14 cellular contexts compared by ENCODE assay signal in the genomic region with DNA sequence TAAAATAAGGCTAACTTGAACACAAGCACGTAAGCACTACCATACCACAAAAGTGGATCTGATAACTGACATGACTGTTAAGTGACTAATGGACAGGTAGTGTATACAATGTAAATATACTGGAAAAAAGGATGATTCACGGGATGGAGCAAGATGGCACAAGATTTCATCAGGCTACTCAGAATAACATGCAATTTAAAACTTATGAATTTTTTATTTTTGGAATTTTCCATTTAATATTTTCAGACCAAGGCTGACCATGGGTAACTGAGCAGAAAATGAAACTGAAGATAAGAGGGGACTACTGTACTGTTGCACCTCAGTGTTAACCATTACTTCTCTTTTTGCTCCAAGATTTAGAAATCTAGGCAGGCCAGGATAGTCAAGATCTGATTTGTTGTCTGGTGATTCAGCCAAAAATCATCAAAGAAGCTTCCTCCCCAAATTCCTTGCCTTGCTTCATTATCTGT. TPM values are rescaled to one million over a fixed set of nuclear protein-coding genes. Genes with fewer than 3 reads are reported as not detected.
DNase-seq lines count a peak whose midpoint lies in the region; ATAC-seq and TF ChIP-seq lines count a peak whose summit lies in the region.
"Had no signal": no experiment of that assay in that cellular context is flagged by ENCODE, and none has a peak within 500 bp of the region (broad histone marks: within the 10 kb centered on the region; RNA-seq: fewer than 3 reads in every experiment).

No MANE protein-coding gene starts in this region.

- POLR2A ChIA-PET in AG04449 (lab: Yijun Ruan, JAX): interaction anchor here (1.0 to 1.5 kb wide), 2 partner anchors 14 to 46 kb away, joined by 3 to 4 read pairs; no protein-coding TSS in a partner anchor

- peak overlapping the region; percentile 74 for H3K27ac Mint-ChIP-seq in chondrocyte (ENCODE audit: unreplicated experiment)
- H3K27ac Mint-ChIP-seq: activated T-cell treated with anti-CD3 and anti-CD28 coated beads, Interleukin-2, amount 50 U/mL, for 24 hours; T-helper 2 cell treated with Interferon-gamma antibody and Interleukin-4, amounts not matched to agents 5 μg/mL and 100 μg/mL, for 36 hours had no signal

- intact Hi-C loops in left ventricle myocardium inferior (cut with micrococcal nuclease): no loop called here

- no peaks in the 10 kb centered on the region for H3K36me3 ChIP-seq in left ventricle myocardium inferior

- CTCF ChIA-PET in AG04449 (lab: Yijun Ruan, JAX): interaction anchor here (1.0 kb wide), 1 partner anchor 12 kb away, joined by 3 read pairs; no protein-coding TSS in a partner anchor

- DNase-seq in AG04449 (ENCODE audit: low read depth, low spot score) (peak; percentile 42), chondrocyte (ENCODE audit: low spot score) (no peak), left ventricle myocardium inferior (no peak), islet precursor cell (no peak)
- DNase-seq in stimulated activated CD4-positive, alpha-beta T cell treated with anti-CD3 and anti-CD28 coated beads, Interleukin-12 subunit alpha, Interleukin-12 subunit beta, amount 100 ng/mL, for 4 hours: no peak
- DNase-seq: activated T-cell treated with anti-CD3 and anti-CD28 coated beads, Interleukin-2, amount 50 U/mL, for 24 hours; hippocampal formation; NCI-H526; small intestine; stimulated activated naive CD4-positive, alpha-beta T cell had no signal

- no peaks in the 10 kb centered on the region for H3K36me3 Mint-ChIP-seq in chondrocyte (ENCODE audit: low read depth)

- no peak overlapping the region for H3K4me3 Mint-ChIP-seq in chondrocyte (ENCODE audit: unreplicated experiment)
- H3K4me3 Mint-ChIP-seq: activated T-cell treated with anti-CD3 and anti-CD28 coated beads, Interleukin-2, amount 50 U/mL, for 24 hours; T-helper 2 cell treated with Interferon-gamma antibody and Interleukin-4, amounts not matched to agents 5 μg/mL and 100 μg/mL, for 36 hours had no signal

- ATAC-seq in GM21447 (IDR thresholded peaks at IDR 0.05; ENCODE audit: unreplicated experiment): peak; percentile 79
- ATAC-seq in HG03565 (IDR thresholded peaks at IDR 0.05; ENCODE audit: unreplicated experiment): peak; percentile 72
- ATAC-seq in HG03457 (IDR thresholded peaks at IDR 0.05; ENCODE audit: unreplicated experiment): no peak

- peaks cover 5% of the 10 kb centered on the region for H3K27me3 ChIP-seq in left ventricle myocardium inferior (ENCODE audit: low read depth)

- peaks cover 2% of the 10 kb centered on the region for H3K27me3 Mint-ChIP-seq in chondrocyte (ENCODE audit: low read depth)
- H3K27me3 Mint-ChIP-seq: activated T-cell treated with anti-CD3 and anti-CD28 coated beads, Interleukin-2, amount 50 U/mL, for 24 hours had no signal

- H3K4me3 ChIP-seq in AG04449 (ENCODE audit: low read depth, low read length): no peak overlapping the region
- no peak overlapping the region for H3K4me3 ChIP-seq in left ventricle myocardium inferior

- no peaks in the 10 kb centered on the region for H3K9me3 ChIP-seq in left ventricle myocardium inferior (replicated peaks)

- H3K4me1 ChIP-seq in left ventricle myocardium inferior: no peaks in the 10 kb centered on the region

- H3K27ac ChIP-seq in left ventricle myocardium inferior (replicated peaks): no peak overlapping the region

- no peak for TF ChIP-seq CTCF in AG04449 (IDR thresholded peaks at IDR 0.05; ENCODE audit: insufficient read depth, low read length, missing control alignments)
- no peak for TF ChIP-seq CTCF in chondrocyte (IDR thresholded peaks at IDR 0.05)
- no peak for TF ChIP-seq CTCF in left ventricle myocardium inferior (IDR thresholded peaks at IDR 0.05; ENCODE audit: borderline replicate concordance)

- H3K9me3 Mint-ChIP-seq in chondrocyte (ENCODE audit: low read depth): no peaks in the 10 kb centered on the region
- H3K9me3 Mint-ChIP-seq: activated T-cell treated with anti-CD3 and anti-CD28 coated beads, Interleukin-2, amount 50 U/mL, for 24 hours; T-helper 2 cell treated with Interferon-gamma antibody and Interleukin-4, amounts not matched to agents 5 μg/mL and 100 μg/mL, for 36 hours had no signal

- peaks cover 16% of the 10 kb centered on the region for H3K4me1 Mint-ChIP-seq in chondrocyte (ENCODE audit: low read depth)

RNA-seq across cellular contexts. Expression of a gene that starts 45.4 kb away (rescaled TPM):
- 10.6 to 11.9 TPM (median 11.2 TPM) in 3 replicates for total RNA-seq in chondrocyte
- 2.6 TPM for total RNA-seq in left ventricle myocardium inferior
